Comparison of ENCODE assay signal across 24 cellular contexts in the genomic region with DNA sequence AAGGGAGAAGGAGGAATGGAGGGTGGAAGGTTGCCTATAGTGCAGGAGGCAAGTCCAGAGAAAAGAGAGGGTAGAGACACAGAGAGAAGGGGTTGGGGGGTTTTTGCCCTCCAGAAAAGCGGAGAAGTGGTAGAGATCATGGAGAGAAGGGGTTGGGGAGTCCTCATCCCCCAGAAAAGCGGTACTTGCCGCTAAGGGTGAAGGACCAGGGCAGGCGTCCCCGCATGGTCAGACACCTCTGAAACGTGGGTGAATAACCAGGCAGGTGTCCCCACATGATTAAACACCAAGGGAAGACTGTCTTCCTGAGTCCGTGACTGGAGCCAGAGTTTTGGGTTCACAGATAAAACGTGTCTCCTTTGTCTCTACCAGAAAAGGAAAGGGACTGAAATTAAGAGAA.
"Had no signal": no experiment of that assay in that cellular context is flagged by ENCODE, and none has a peak within 500 bp of the region (broad histone marks: within the 10 kb centered on the region; RNA-seq: fewer than 3 reads in every experiment).

No MANE protein-coding gene starts in this region.

- H3K36me3 ChIP-seq: esophagus squamous epithelium, gastrocnemius medialis, heart right ventricle, left lung, lower lobe of right lung had no signal

- H3K27ac ChIP-seq: coronary artery, dorsolateral prefrontal cortex, epithelial cell of prostate, esophagus squamous epithelium, gastrocnemius medialis, heart right ventricle, left lung, lower lobe of right lung had no signal

- H3K27me3 ChIP-seq: dorsolateral prefrontal cortex, esophagus squamous epithelium, gastrocnemius medialis, heart right ventricle, left lung had no signal

- H3K4me1 ChIP-seq: esophagus squamous epithelium, gastrocnemius medialis, heart right ventricle, left lung, lower lobe of right lung had no signal

- H3K4me3 ChIP-seq: coronary artery, dorsolateral prefrontal cortex, esophagus squamous epithelium, gastrocnemius medialis, heart right ventricle, left lung, lower lobe of right lung had no signal

- ATAC-seq: esophagus mucosa, gastrocnemius medialis, heart right ventricle, left lung, left ventricle myocardium superior, lower lobe of right lung had no signal

- DNase-seq: dermis blood vessel endothelial cell; dorsolateral prefrontal cortex; effector CD4-positive, alpha-beta T cell; effector memory CD4-positive, alpha-beta T cell; erythroblast; esophagus squamous epithelium; foreskin fibroblast; foreskin melanocyte; gastrocnemius medialis; glutamatergic neuron; head of caudate nucleus; heart right ventricle; hippocampal formation; islet precursor cell; kidney; kidney glomerular epithelial cell; left lung; left ventricle myocardium superior; lower lobe of right lung; mesenchymal stem cell; midbrain had no signal
